5 cellular contexts compared by ENCODE assay signal in the genomic region with DNA sequence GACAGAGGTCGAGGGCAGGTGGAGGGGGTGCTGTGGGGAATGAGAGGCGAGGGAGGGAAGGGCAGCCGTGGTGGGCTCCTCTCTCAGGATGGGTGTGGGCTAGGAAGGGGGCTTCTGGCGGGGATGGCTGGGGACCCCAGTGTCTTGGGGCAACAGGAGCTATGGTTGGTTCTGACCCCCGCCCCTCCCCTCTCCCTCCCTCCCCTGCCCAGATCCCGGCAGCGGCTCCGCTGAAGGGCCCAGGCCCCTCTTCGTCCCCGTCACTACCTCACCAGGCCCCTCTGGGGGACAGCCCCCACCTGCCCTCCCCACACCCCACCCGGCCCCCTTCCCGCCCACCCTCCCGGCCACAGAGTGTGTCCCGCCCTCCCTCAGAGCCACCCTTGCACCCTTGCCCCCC.
"Had no signal": no experiment of that assay in that cellular context is flagged by ENCODE, and none has a peak within 500 bp of the region (broad histone marks: within the 10 kb centered on the region; RNA-seq: fewer than 3 reads in every experiment).

No MANE protein-coding gene starts in this region.

- H3K4me3 Mint-ChIP-seq: GM23338, H9 had no signal

- DNase-seq: H9, HCEC 1CT, IMR-90 had no signal

- H3K27ac Mint-ChIP-seq: GM23338, H9 had no signal

- H3K9me3 Mint-ChIP-seq: GM23338, H9 had no signal

- ATAC-seq: GM23338, K562 had no signal
